ENCODE assay signal across 16 cellular contexts in genomic region chr1:115262886-115263285, GRCh38.
DNase-seq lines count a peak whose midpoint lies in the region; ATAC-seq and TF ChIP-seq lines count a peak whose summit lies in the region.
"Had no signal": no experiment of that assay in that cellular context is flagged by ENCODE, and none has a peak within 500 bp of the region (broad histone marks: within the 10 kb centered on the region; RNA-seq: fewer than 3 reads in every experiment).

No MANE protein-coding gene starts in this region.

- H3K9me1 ChIP-seq in IMR-90 (ENCODE audit: insufficient read depth, low read length): no peaks in the 10 kb centered on the region

- H3K4me2 ChIP-seq in IMR-90 (ENCODE audit: low read depth, low read length): no peak overlapping the region

- no peak overlapping the region for H3K14ac ChIP-seq in IMR-90 (replicated peaks; ENCODE audit: low read depth, low read length)

- H2BK120ac ChIP-seq in IMR-90 (ENCODE audit: low read depth, low read length): no peak overlapping the region

- H4K5ac ChIP-seq in IMR-90 (ENCODE audit: low read depth, low read length): no peak overlapping the region

- no peak for TF ChIP-seq POLR2A in IMR-90 (IDR thresholded peaks at IDR 0.05; ENCODE audit: low read depth, low read length)

- no peak for TF ChIP-seq CTCF in AG10803 (conservative IDR thresholded peaks at IDR 0.05; ENCODE audit: low read length)
- no peak for TF ChIP-seq CTCF in IMR-90 (conservative IDR thresholded peaks at IDR 0.05; ENCODE audit: low read depth, low read length)
- no peak for TF ChIP-seq CTCF in choroid plexus epithelial cell (conservative IDR thresholded peaks at IDR 0.05; ENCODE audit: low read depth, low read length)

- H3K4me1 Mint-ChIP-seq in activated T-cell treated with anti-CD3 and anti-CD28 coated beads, Interleukin-2, amount 50 U/mL, for 4 hours (ENCODE audit: low read depth): no peaks in the 10 kb centered on the region
- H3K4me1 Mint-ChIP-seq: H9 had no signal

- POLR2A ChIA-PET in IMR-90 (lab: Charles Lee; ENCODE audit: unreplicated experiment): no interaction called here

- no peak overlapping the region for H4K8ac ChIP-seq in IMR-90 (ENCODE audit: low read depth in 2 of 2, low read length in 2 of 2)

- no peak for TF ChIP-seq RAD21 in IMR-90 (IDR thresholded peaks at IDR 0.05; ENCODE audit: low read length)

- in situ Hi-C loops in IMR-90 (cut with MboI; ENCODE audit: low sequenced_read_pairs): no loop called here

- peaks cover 2% of the 10 kb centered on the region for H3K4me1 ChIP-seq in IMR-90 (ENCODE audit: control insufficient read depth, insufficient read depth, low read length)
- H3K4me1 ChIP-seq: Peyer's patch had no signal

- H3K56ac ChIP-seq in IMR-90 (ENCODE audit: extremely low read depth, insufficient read depth, low read length): no peak overlapping the region

- H3K23ac ChIP-seq in IMR-90 (ENCODE audit: low read depth, low read length): no peak overlapping the region

- H3K4me3 ChIP-seq in AG10803 (ENCODE audit: low read length) (no peak overlapping the region), IMR-90 (ENCODE audit: insufficient read depth, low read depth, low read length) (no peak overlapping the region), choroid plexus epithelial cell (ENCODE audit: low read depth, low read length) (no peak overlapping the region)
- H3K4me3 ChIP-seq: Peyer's patch had no signal

- H3K36me3 ChIP-seq in IMR-90 (ENCODE audit: control insufficient read depth, insufficient read depth, low read length): no peaks in the 10 kb centered on the region
- H3K36me3 ChIP-seq: Peyer's patch had no signal

- peaks cover 10% of the 10 kb centered on the region for H3K27me3 Mint-ChIP-seq in activated T-cell treated with anti-CD3 and anti-CD28 coated beads, Interleukin-2, amount 50 U/mL, for 4 hours (ENCODE audit: low read depth)

- H2AK5ac ChIP-seq in IMR-90 (ENCODE audit: low read depth, low read length): no peak overlapping the region

- no peak overlapping the region for H2BK15ac ChIP-seq in IMR-90 (ENCODE audit: low read depth, low read length)

- no peak overlapping the region for H2BK20ac ChIP-seq in IMR-90 (ENCODE audit: low read depth, low read length)

- WGBS in IMR-90 (ENCODE audit: extremely low coverage in 2 of 2, insufficient read length in 1 of 2), 2 experiments: 50% methylated on average over 1 of the region's 4 CpGs; no CpG with 5 or more reads in 1 of the 2 experiments

- no peak overlapping the region for H3K4ac ChIP-seq in IMR-90 (ENCODE audit: low read depth, low read length)

- H2AK9ac ChIP-seq in IMR-90 (replicated peaks; ENCODE audit: low read depth, low read length, poor library complexity): no peak overlapping the region

- H4K91ac ChIP-seq in IMR-90 (ENCODE audit: insufficient read depth, low read depth, low read length): no peak overlapping the region

- H4K20me1 ChIP-seq in IMR-90 (ENCODE audit: insufficient read depth, low read length): no peaks in the 10 kb centered on the region

- H3K9me3 ChIP-seq in IMR-90 (ENCODE audit: control insufficient read depth, insufficient read depth, low read length): peaks cover 10% of the 10 kb centered on the region

- H3K18ac ChIP-seq in IMR-90 (ENCODE audit: low read depth, low read length): no peak overlapping the region

- intact Hi-C loops in IMR-90 (cut with micrococcal nuclease): no loop called here
- intact Hi-C loops in left ventricle myocardium superior (cut with micrococcal nuclease): no loop called here

- CTCF ChIA-PET in IMR-90 (lab: Yijun Ruan, JAX): no interaction called here

- no peak overlapping the region for H3K4me3 Mint-ChIP-seq in activated T-cell treated with anti-CD3 and anti-CD28 coated beads, Interleukin-2, amount 50 U/mL, for 4 hours
- H3K4me3 Mint-ChIP-seq: CD8-positive, alpha-beta T cell; H9 had no signal

- DNase-seq in AG10803 (ENCODE audit: low read depth) (peak; percentile 73), IMR-90 (peak; percentile 21), choroid plexus epithelial cell (ENCODE audit: low read depth) (peak; percentile 94), left ventricle myocardium superior (no peak)
- no peak for DNase-seq in stimulated activated naive CD4-positive, alpha-beta T cell treated with Interleukin-2 at 50 U/mL for 16 hours (lab: John Stamatoyannopoulos, UW)
- no peak for DNase-seq in activated T-cell treated with anti-CD3 and anti-CD28 coated beads, Interleukin-2, amount 50 U/mL, for 4 hours
- DNase-seq: ACHN; CD8-positive, alpha-beta T cell; H9; MV-4-11; NCI-H1417 treated with DMSO at 0.1 percent for 48 hours; NCI-H2029 treated with DMSO at 0.1 percent for 48 hours; NCI-H510A treated with DMSO at 0.1 percent for 48 hours; Peyer's patch; SHP77 treated with DMSO at 0.1 percent for 48 hours had no signal

- H3K36me3 Mint-ChIP-seq in activated T-cell treated with anti-CD3 and anti-CD28 coated beads, Interleukin-2, amount 50 U/mL, for 4 hours (ENCODE audit: insufficient read depth): no peaks in the 10 kb centered on the region
- H3K36me3 Mint-ChIP-seq: CD8-positive, alpha-beta T cell had no signal

- H2BK5ac ChIP-seq in IMR-90 (ENCODE audit: low read depth, low read length, poor library complexity, severe bottlenecking): no peak overlapping the region

- no peaks in the 10 kb centered on the region for H3K27me3 ChIP-seq in IMR-90 (ENCODE audit: control insufficient read depth, insufficient read depth, low read length)
- H3K27me3 ChIP-seq: Peyer's patch had no signal

- H3K9ac ChIP-seq in IMR-90 (ENCODE audit: low read depth, low read length): no peak overlapping the region

- H3K27ac ChIP-seq in IMR-90 (ENCODE audit: insufficient read depth, low read length): no peak overlapping the region
- H3K27ac ChIP-seq: Peyer's patch had no signal

- BruUV-seq in IMR-90 (replicated peaks; lab: Mats Ljungman, UMichigan): no TSS peak

- H2AFZ ChIP-seq in IMR-90 (replicated peaks; ENCODE audit: low read length, poor library complexity): no peak overlapping the region

- H3K9me3 Mint-ChIP-seq in activated T-cell treated with anti-CD3 and anti-CD28 coated beads, Interleukin-2, amount 50 U/mL, for 4 hours: peaks cover 9% of the 10 kb centered on the region

- H3K79me1 ChIP-seq in IMR-90 (ENCODE audit: low read depth in 1 of 2, low read length in 2 of 2): no peaks in the 10 kb centered on the region

- peak; percentile 46; the same call in 1 of the 2 replicates for ATAC-seq in IMR-90 (ENCODE audit: low read depth)
- peak; percentile 68 for ATAC-seq in left ventricle myocardium superior
- ATAC-seq in activated T-cell treated with anti-CD3 and anti-CD28 coated beads, Interleukin-2, amount 50 U/mL, for 4 hours: no peak
- ATAC-seq in HG03095 (IDR thresholded peaks at IDR 0.05; ENCODE audit: unreplicated experiment): no peak
- ATAC-seq: CD8-positive, alpha-beta T cell had no signal

- dilution Hi-C loops in IMR-90 (cut with HindIII; ENCODE audit: low sequenced_read_pairs, unreplicated experiment): no loop called here

TF ChIP-seq in IMR-90, 13 proteins besides CTCF, POLR2A, EP300 and RAD21:
- TF ChIP-seq RCOR1 (IDR thresholded peaks at IDR 0.05; ENCODE audit: insufficient replicate concordance, low read length): no peak
- TF ChIP-seq CEBPB (IDR thresholded peaks at IDR 0.05; ENCODE audit: low read depth, low read length): peak; percentile 40; the same call in 1 of the 2 replicates

Comparison
In these comparisons a context has a peak if more than half of its experiments do, and no peak if none do; other contexts are left out.
1. DNase-seq: peak in AG10803 (single experiment), IMR-90 (single experiment) and choroid plexus epithelial cell (single experiment); none in left ventricle myocardium superior (single experiment), stimulated activated naive CD4-positive, alpha-beta T cell treated with Interleukin-2 at 50 U/mL for 16 hours (single experiment) and activated T-cell treated with anti-CD3 and anti-CD28 coated beads, Interleukin-2, amount 50 U/mL, for 4 hours (single experiment).
2. ATAC-seq: peak in IMR-90 (single experiment) and left ventricle myocardium superior (single experiment); none in activated T-cell treated with anti-CD3 and anti-CD28 coated beads, Interleukin-2, amount 50 U/mL, for 4 hours (0 of 2) and HG03095 (single experiment).